ENCODE assay signal across 12 cellular contexts in the genomic region with DNA sequence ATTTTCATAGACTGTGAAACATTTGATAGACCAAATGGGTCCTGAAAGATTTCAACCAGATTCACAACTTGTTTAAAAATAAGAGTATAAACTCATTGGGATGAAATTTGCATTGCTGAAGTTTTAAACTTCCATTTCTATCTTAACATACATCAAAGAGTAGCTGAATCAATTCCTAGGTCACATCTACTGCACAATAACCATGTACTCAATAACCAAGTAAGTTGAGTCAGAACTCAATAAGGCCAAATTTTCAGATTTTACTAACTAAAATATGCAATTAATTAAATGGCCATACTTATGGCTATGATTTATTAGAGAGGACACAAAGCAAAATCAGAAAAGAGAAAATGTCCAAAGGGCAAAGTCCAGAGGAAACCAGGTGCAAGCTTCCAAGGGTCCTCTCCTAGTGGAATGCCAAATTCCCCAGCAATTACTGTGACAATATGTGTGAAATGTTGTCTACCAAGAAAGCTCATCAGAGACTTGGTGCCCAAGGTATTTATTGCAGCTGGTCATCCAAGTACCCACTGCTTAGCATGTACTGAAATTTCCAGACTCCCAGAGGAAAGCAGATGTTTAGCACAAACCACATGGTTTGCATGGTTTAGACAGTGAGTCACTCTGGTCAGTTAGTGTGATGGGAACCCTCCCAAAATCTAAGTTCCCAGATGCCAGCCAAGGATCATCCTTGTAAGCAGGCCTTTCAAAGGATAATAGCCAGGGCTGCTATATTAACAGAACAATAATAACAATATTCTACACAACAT.
DNase-seq lines count a peak whose midpoint lies in the region; ATAC-seq and TF ChIP-seq lines count a peak whose summit lies in the region.
"Had no signal": no experiment of that assay in that cellular context is flagged by ENCODE, and none has a peak within 500 bp of the region (broad histone marks: within the 10 kb centered on the region; RNA-seq: fewer than 3 reads in every experiment).

No MANE protein-coding gene starts in this region.

- POLR2A ChIA-PET in RWPE1 (lab: Yijun Ruan, JAX; ENCODE audit: low non-redundant PET) = no interaction called here

- no peaks in the 10 kb centered on the region for H3K9me3 ChIP-seq in trophoblast cell (ENCODE audit: insufficient read depth, low read depth, low read length)
- H3K9me3 ChIP-seq in upper lobe of right lung = no peaks in the 10 kb centered on the region
- no peaks in the 10 kb centered on the region for H3K9me3 ChIP-seq in left ventricle myocardium inferior (replicated peaks)

- DNase-seq in ELF-1 (ENCODE audit: low read depth, low spot score) (peak; percentile 9), RWPE1 (ENCODE audit: low spot score) (peak; percentile 26), epithelial cell of esophagus (ENCODE audit: low read depth) (peak; percentile 25), trophoblast cell (peak; percentile 73 to 90), upper lobe of right lung (no peak), posterior vena cava (ENCODE audit: low spot score) (no peak), left ventricle myocardium inferior (no peak), SIG-M5 (lab: John Stamatoyannopoulos, UW) (no peak)
- DNase-seq: activated CD4-positive, alpha-beta T cell treated with anti-CD3 and anti-CD28 coated beads for 4 hours; NCI-H1048; stimulated activated CD4-positive, alpha-beta T cell treated with anti-CD3 and anti-CD28 coated beads, Interleukin-4, amount 100 ng/mL, for 4 hours; stimulated activated naive CD8-positive, alpha-beta T cell treated with anti-CD3 and anti-CD28 coated beads, Interleukin-15, amount 100 ng/mL, for 72 hours had no signal

- H3K4ac ChIP-seq in trophoblast cell (ENCODE audit: low read depth, low read length) = no peak overlapping the region

- CTCF ChIA-PET in RWPE1 (lab: Yijun Ruan, JAX) = interaction anchor here (0.5 kb wide), 1 partner anchor 50 kb away, joined by 3 read pairs; no protein-coding TSS in a partner anchor

- no peak overlapping the region for H2BK120ac ChIP-seq in trophoblast cell (ENCODE audit: insufficient read depth, low read length, poor library complexity)

- H2AFZ ChIP-seq in trophoblast cell (ENCODE audit: insufficient read depth, low read length, poor library complexity) = no peak overlapping the region

- H3K4me3 ChIP-seq in epithelial cell of esophagus (ENCODE audit: low read length) (no peak overlapping the region), trophoblast cell (ENCODE audit: low read depth, low read length) (no peak overlapping the region), upper lobe of right lung (no peak overlapping the region), left ventricle myocardium inferior (no peak overlapping the region)

- H4K12ac ChIP-seq in trophoblast cell (ENCODE audit: low read depth, low read length) = no peak overlapping the region

- H3K4me2 ChIP-seq in trophoblast cell (ENCODE audit: low read length) = no peak overlapping the region

- no peaks in the 10 kb centered on the region for H3K79me1 ChIP-seq in trophoblast cell (ENCODE audit: low read length)

- TF ChIP-seq CTCF in RWPE1 (conservative IDR thresholded peaks at IDR 0.05; ENCODE audit: low read depth) (no peak), epithelial cell of esophagus (IDR thresholded peaks at IDR 0.05; ENCODE audit: insufficient read depth, low read depth, low read length, missing control alignments) (no peak), upper lobe of right lung (IDR thresholded peaks at IDR 0.05) (no peak), left ventricle myocardium inferior (IDR thresholded peaks at IDR 0.05; ENCODE audit: borderline replicate concordance) (no peak)

- H3K27me3 ChIP-seq in trophoblast cell (ENCODE audit: insufficient read depth, low read length) (no peaks in the 10 kb centered on the region), upper lobe of right lung (no peaks in the 10 kb centered on the region), left ventricle myocardium inferior (ENCODE audit: low read depth) (no peaks in the 10 kb centered on the region)

- H3K79me2 ChIP-seq in trophoblast cell (ENCODE audit: control insufficient read depth, insufficient read depth, low read length, poor library complexity) = no peaks in the 10 kb centered on the region

- no peak overlapping the region for H3K18ac ChIP-seq in trophoblast cell (ENCODE audit: low read length)

- intact Hi-C loops in upper lobe of right lung (cut with DNase I) (no loop called here), posterior vena cava (cut with DNase I) (no loop called here), left ventricle myocardium inferior (cut with micrococcal nuclease) (no loop called here)

- H2BK12ac ChIP-seq in trophoblast cell (ENCODE audit: low read length) = no peak overlapping the region

- no peak overlapping the region for H3K27ac ChIP-seq in RWPE1
- no peak overlapping the region for H3K27ac ChIP-seq in trophoblast cell (ENCODE audit: low read depth, low read length)
- H3K27ac ChIP-seq in upper lobe of right lung = no peak overlapping the region
- H3K27ac ChIP-seq in left ventricle myocardium inferior (replicated peaks) = no peak overlapping the region

- no peak overlapping the region for H4K8ac ChIP-seq in trophoblast cell (ENCODE audit: low read depth, low read length)

- no peak overlapping the region for H2AK5ac ChIP-seq in trophoblast cell (ENCODE audit: low read length)

- no peak overlapping the region for H3K23ac ChIP-seq in trophoblast cell (ENCODE audit: low read length)

- peaks cover 0 to 3% of the 10 kb centered on the region in 2 experiments for H3K4me1 ChIP-seq in trophoblast cell (ENCODE audit: control insufficient read depth in 1 of 2, insufficient read depth in 2 of 2, low read length in 2 of 2)
- no peaks in the 10 kb centered on the region for H3K4me1 ChIP-seq in upper lobe of right lung
- no peaks in the 10 kb centered on the region for H3K4me1 ChIP-seq in left ventricle myocardium inferior

- no peak overlapping the region for H2BK5ac ChIP-seq in trophoblast cell (ENCODE audit: low read depth, low read length, poor library complexity)

- no peak overlapping the region for H4K91ac ChIP-seq in trophoblast cell (ENCODE audit: low read depth, low read length)

- no peak overlapping the region for H3K14ac ChIP-seq in trophoblast cell (ENCODE audit: low read length)

- no peak for ATAC-seq in upper lobe of right lung
- ATAC-seq: stimulated activated naive CD8-positive, alpha-beta T cell treated with anti-CD3 and anti-CD28 coated beads, Interleukin-15, amount 100 ng/mL, for 72 hours had no signal

- H3K36me3 ChIP-seq in trophoblast cell (ENCODE audit: control insufficient read depth in 1 of 2, insufficient read depth in 2 of 2, low read length in 2 of 2) (no peaks in the 10 kb centered on the region), upper lobe of right lung (no peaks in the 10 kb centered on the region), left ventricle myocardium inferior (no peaks in the 10 kb centered on the region)

- no peak overlapping the region for H3K9ac ChIP-seq in trophoblast cell (ENCODE audit: low read length)

Comparison
In these comparisons a context has a peak if more than half of its experiments do, and no peak if none do; other contexts are left out.
1. DNase-seq: peak in ELF-1 (single experiment), RWPE1 (single experiment), epithelial cell of esophagus (single experiment) and trophoblast cell (2 of 2); none in upper lobe of right lung (single experiment), posterior vena cava (single experiment), left ventricle myocardium inferior (single experiment) and SIG-M5 (single experiment).